In genomic region chr4:16524379-16524778, GRCh38 we compare ENCODE assay signal across 20 cellular contexts.
DNase-seq lines count a peak whose midpoint lies in the region; ATAC-seq and TF ChIP-seq lines count a peak whose summit lies in the region.
"Had no signal": no experiment of that assay in that cellular context is flagged by ENCODE, and none has a peak within 500 bp of the region (broad histone marks: within the 10 kb centered on the region; RNA-seq: fewer than 3 reads in every experiment).

No MANE protein-coding gene starts in this region.

- H3K9me3 ChIP-seq in IMR-90 (ENCODE audit: control insufficient read depth, insufficient read depth, low read length) (no peaks in the 10 kb centered on the region), endocrine pancreas (ENCODE audit: control insufficient read depth, low read length) (no peaks in the 10 kb centered on the region), MG63 (no peaks in the 10 kb centered on the region)
- H3K9me3 ChIP-seq: A549; BLaER1 treated with 17β-estradiol and CSF1 and Interleukin-3, amounts not matched to agents 10 nM and 100 nM; Caco-2 had no signal

- POLR2A ChIA-PET in IMR-90 (lab: Charles Lee; ENCODE audit: unreplicated experiment) = no interaction called here

- H2BK15ac ChIP-seq in IMR-90 (ENCODE audit: low read depth, low read length) = 0 out of 3 replicates have a peak overlapping the region, but pooled peaks have one; percentile 9

- H2AFZ ChIP-seq in GM23338 (no peak overlapping the region), IMR-90 (replicated peaks; ENCODE audit: low read length, poor library complexity) (no peak overlapping the region)

- no peak for TF ChIP-seq RAD21 in IMR-90 (IDR thresholded peaks at IDR 0.05; ENCODE audit: low read length)

- H3K27me3 Mint-ChIP-seq in GM23338 (ENCODE audit: insufficient read depth, low read depth, poor library complexity) (peaks cover 2% of the 10 kb centered on the region), brain (no peaks in the 10 kb centered on the region)
- H3K27me3 Mint-ChIP-seq: B cell; CD4-positive, alpha-beta T cell had no signal

- peaks cover 4% of the 10 kb centered on the region; the same call in 2 of the 3 replicates for H3K4me1 Mint-ChIP-seq in GM23338
- H3K4me1 Mint-ChIP-seq in brain = peaks cover 39% of the 10 kb centered on the region
- H3K4me1 Mint-ChIP-seq: B cell had no signal

- H2BK20ac ChIP-seq in IMR-90 (ENCODE audit: low read depth, low read length) = 0 out of 2 replicates have a peak overlapping the region, but pooled peaks have one; percentile 9

- in situ Hi-C loops in IMR-90 (cut with MboI; ENCODE audit: low sequenced_read_pairs) = no loop called here

- H3K14ac ChIP-seq in IMR-90 (replicated peaks; ENCODE audit: low read depth, low read length) = no peak overlapping the region

- no peak overlapping the region for H3K9ac ChIP-seq in IMR-90 (ENCODE audit: low read depth, low read length)
- no peak overlapping the region for H3K9ac ChIP-seq in endocrine pancreas (ENCODE audit: control insufficient read depth, insufficient read depth, low read length)
- H3K9ac ChIP-seq: BLaER1 treated with 17β-estradiol and CSF1 and Interleukin-3, amounts not matched to agents 10 nM and 100 nM had no signal

- no peak for TF ChIP-seq CTCF in GM23338 (conservative IDR thresholded peaks at IDR 0.05; ENCODE audit: low read depth in 2 of 2)
- no peak for TF ChIP-seq CTCF in IMR-90 (conservative IDR thresholded peaks at IDR 0.05; ENCODE audit: low read depth, low read length)
- TF ChIP-seq CTCF in brain (conservative IDR thresholded peaks at IDR 0.05) = no peak
- TF ChIP-seq CTCF in coronary artery (IDR thresholded peaks at IDR 0.05) = no peak

- ATAC-seq in GM23338 = peak; percentile 67
- no peak for ATAC-seq in IMR-90 (ENCODE audit: low read depth)
- ATAC-seq: A549; CD8-positive, alpha-beta T cell had no signal

- no peaks in the 10 kb centered on the region for H3K79me1 ChIP-seq in IMR-90 (ENCODE audit: low read depth in 1 of 2, low read length in 2 of 2)

- no peak overlapping the region for H3K27ac ChIP-seq in GM23338 (ENCODE audit: low read depth)
- H3K27ac ChIP-seq in IMR-90 (ENCODE audit: insufficient read depth, low read length) = no peak overlapping the region
- no peak overlapping the region for H3K27ac ChIP-seq in coronary artery
- H3K27ac ChIP-seq: 22Rv1; A549; BLaER1 treated with 17β-estradiol and CSF1 and Interleukin-3, amounts not matched to agents 10 nM and 100 nM; C4-2B had no signal

- H3K4ac ChIP-seq in IMR-90 (ENCODE audit: low read depth, low read length) = no peak overlapping the region

- H3K79me2 ChIP-seq in GM23338 (replicated peaks; ENCODE audit: insufficient read depth) = no peaks in the 10 kb centered on the region

- H3K4me3 ChIP-seq in GM23338 (no peak overlapping the region), IMR-90 (ENCODE audit: insufficient read depth, low read depth, low read length) (no peak overlapping the region), endocrine pancreas (ENCODE audit: control insufficient read depth, insufficient read depth, low read length) (peak overlapping the region; percentile 32), MG63 (no peak overlapping the region), coronary artery (no peak overlapping the region)
- H3K4me3 ChIP-seq: A549; BLaER1 treated with 17β-estradiol and CSF1 and Interleukin-3, amounts not matched to agents 10 nM and 100 nM had no signal

- H3K27ac Mint-ChIP-seq in GM23338 = no peak overlapping the region
- H3K27ac Mint-ChIP-seq in brain = peak overlapping the region in 4 of 5 experiments; percentile 2 to 95 (median 60)
- H3K27ac Mint-ChIP-seq: B cell; CD4-positive, alpha-beta T cell; CD8-positive, alpha-beta T cell had no signal

- no peaks in the 10 kb centered on the region; the same call in 2 of the 3 replicates for H3K36me3 Mint-ChIP-seq in GM23338 (ENCODE audit: low read depth)
- no peaks in the 10 kb centered on the region for H3K36me3 Mint-ChIP-seq in brain
- H3K36me3 Mint-ChIP-seq: CD8-positive, alpha-beta T cell had no signal

- no peak for TF ChIP-seq POLR2A in IMR-90 (IDR thresholded peaks at IDR 0.05; ENCODE audit: low read depth, low read length)

- H2AK5ac ChIP-seq in IMR-90 (ENCODE audit: low read depth, low read length) = no peak overlapping the region

- WGBS in IMR-90 (ENCODE audit: extremely low coverage in 2 of 2, insufficient read length in 1 of 2), 2 experiments = 100% methylated on average over 1 of the region's 5 CpGs; no CpG with 5 or more reads in 1 of the 2 experiments

- no peak overlapping the region; the same call in 1 of the 2 replicates for H2BK120ac ChIP-seq in IMR-90 (ENCODE audit: low read depth, low read length)

- H3K23ac ChIP-seq in IMR-90 (ENCODE audit: low read depth, low read length) = no peak overlapping the region

- no TSS peak for BruUV-seq in IMR-90 (replicated peaks; lab: Mats Ljungman, UMichigan)

- H4K8ac ChIP-seq in IMR-90 (ENCODE audit: low read depth in 2 of 2, low read length in 2 of 2) = peak overlapping the region in 1 of 2 experiments; percentile 5; a peak in 1 of 4 replicates

- intact Hi-C loops in IMR-90 (cut with micrococcal nuclease) = no loop called here

- no peak overlapping the region for H2BK5ac ChIP-seq in IMR-90 (ENCODE audit: low read depth, low read length, poor library complexity, severe bottlenecking)

- no peaks in the 10 kb centered on the region; the same call in 1 of the 2 replicates for H3K9me1 ChIP-seq in IMR-90 (ENCODE audit: insufficient read depth, low read length)

- H3K18ac ChIP-seq in IMR-90 (ENCODE audit: low read depth, low read length) = 0 out of 2 replicates have a peak overlapping the region, but pooled peaks have one; percentile 31

- no peak overlapping the region for H2AK9ac ChIP-seq in IMR-90 (replicated peaks; ENCODE audit: low read depth, low read length, poor library complexity)

- H3K9me3 Mint-ChIP-seq in GM23338 (no peaks in the 10 kb centered on the region; the same call in 2 of the 3 replicates), brain (no peaks in the 10 kb centered on the region)
- H3K9me3 Mint-ChIP-seq: CD4-positive, alpha-beta T cell; CD8-positive, alpha-beta T cell had no signal

- CTCF ChIA-PET in IMR-90 (lab: Yijun Ruan, JAX) = interaction anchor here (0.6 to 0.9 kb wide), 2 partner anchors 16 to 105 kb away, joined by 3 to 4 read pairs; no protein-coding TSS in a partner anchor

- H3K4me2 ChIP-seq in GM23338 = no peak overlapping the region
- H3K4me2 ChIP-seq in IMR-90 (ENCODE audit: low read depth, low read length) = no peak overlapping the region
- H3K4me2 ChIP-seq: A549; BLaER1 treated with 17β-estradiol and CSF1 and Interleukin-3, amounts not matched to agents 10 nM and 100 nM had no signal

- H3K4me1 ChIP-seq in GM23338 (ENCODE audit: insufficient read depth) (no peaks in the 10 kb centered on the region), IMR-90 (ENCODE audit: control insufficient read depth, insufficient read depth, low read length) (peaks cover 2% of the 10 kb centered on the region; the same call in 1 of the 2 replicates), endocrine pancreas (ENCODE audit: control insufficient read depth, insufficient read depth, low read length) (peaks cover 3% of the 10 kb centered on the region)
- H3K4me1 ChIP-seq: A549; BLaER1 treated with 17β-estradiol and CSF1 and Interleukin-3, amounts not matched to agents 10 nM and 100 nM; Caco-2 had no signal

- H3K56ac ChIP-seq in IMR-90 (ENCODE audit: extremely low read depth, insufficient read depth, low read length) = no peak overlapping the region

- H3K27me3 ChIP-seq in GM23338 (ENCODE audit: insufficient read depth) (no peaks in the 10 kb centered on the region), IMR-90 (ENCODE audit: control insufficient read depth, insufficient read depth, low read length) (no peaks in the 10 kb centered on the region), endocrine pancreas (ENCODE audit: control insufficient read depth, insufficient read depth, low read length) (no peaks in the 10 kb centered on the region), MG63 (no peaks in the 10 kb centered on the region)
- H3K27me3 ChIP-seq: BLaER1 treated with 17β-estradiol and CSF1 and Interleukin-3, amounts not matched to agents 10 nM and 100 nM had no signal

- no peak overlapping the region for H3K4me3 Mint-ChIP-seq in GM23338
- no peak overlapping the region for H3K4me3 Mint-ChIP-seq in brain
- H3K4me3 Mint-ChIP-seq: B cell; CD4-positive, alpha-beta T cell; CD8-positive, alpha-beta T cell had no signal

- DNase-seq in GM23338 (ENCODE audit: low spot score) = no peak
- no peak for DNase-seq in IMR-90
- DNase-seq in MG63 = no peak
- no peak for DNase-seq in coronary artery (ENCODE audit: low spot score)
- no peak for DNase-seq in NCI-H510A treated with DMSO at 0.1 percent for 48 hours (lab: John Stamatoyannopoulos, UW)
- DNase-seq in HK-2 (ENCODE audit: unreplicated experiment) = no peak
- DNase-seq: AML-193; Caco-2; Calu3; CD4-positive, alpha-beta T cell; CD8-positive, alpha-beta T cell; DMS79 treated with DMSO at 0.1 percent for 48 hours; GF-D8 had no signal

- peak overlapping the region; percentile 21; the same call in 1 of the 2 replicates for H4K5ac ChIP-seq in IMR-90 (ENCODE audit: low read depth, low read length)

- H4K91ac ChIP-seq in IMR-90 (ENCODE audit: insufficient read depth, low read depth, low read length) = no peak overlapping the region

- H3K36me3 ChIP-seq in GM23338 (ENCODE audit: insufficient read depth) = no peaks in the 10 kb centered on the region
- no peaks in the 10 kb centered on the region for H3K36me3 ChIP-seq in IMR-90 (ENCODE audit: control insufficient read depth, insufficient read depth, low read length)
- no peaks in the 10 kb centered on the region for H3K36me3 ChIP-seq in endocrine pancreas (ENCODE audit: control insufficient read depth, insufficient read depth, low read length)
- no peaks in the 10 kb centered on the region for H3K36me3 ChIP-seq in MG63
- H3K36me3 ChIP-seq: BLaER1 treated with 17β-estradiol and CSF1 and Interleukin-3, amounts not matched to agents 10 nM and 100 nM had no signal

- H4K20me1 ChIP-seq in GM23338 (replicated peaks; ENCODE audit: insufficient read depth) = no peaks in the 10 kb centered on the region; the same call in 1 of the 2 replicates
- no peaks in the 10 kb centered on the region for H4K20me1 ChIP-seq in IMR-90 (ENCODE audit: insufficient read depth, low read length)
- H4K20me1 ChIP-seq: BLaER1 treated with 17β-estradiol and CSF1 and Interleukin-3, amounts not matched to agents 10 nM and 100 nM had no signal

- no peaks in the 10 kb centered on the region for H3F3A ChIP-seq in GM23338 (replicated peaks; ENCODE audit: low read depth)

- peaks cover 3% of the 10 kb centered on the region; the same call in 1 of the 2 replicates for H3K9me2 ChIP-seq in GM23338 (ENCODE audit: insufficient read depth)

- dilution Hi-C loops in IMR-90 (cut with HindIII; ENCODE audit: low sequenced_read_pairs, unreplicated experiment) = no loop called here

TF ChIP-seq in GM23338, 12 proteins besides CTCF, POLR2A, EP300 and RAD21 (continues in another document):
- TF ChIP-seq STAT1 (IDR thresholded peaks at IDR 0.05; ENCODE audit: unreplicated experiment) = no peak
- no peak for TF ChIP-seq EZH2 (IDR thresholded peaks at IDR 0.05; ENCODE audit: low read depth, unreplicated experiment)

TF ChIP-seq in IMR-90, 13 proteins besides CTCF, POLR2A, EP300 and RAD21 (continues in another document):
- TF ChIP-seq MAFK (IDR thresholded peaks at IDR 0.05; ENCODE audit: low read depth, low read length) (no peak), MAZ (IDR thresholded peaks at IDR 0.05; ENCODE audit: borderline replicate concordance, low read depth, low read length) (no peak), CEBPB (IDR thresholded peaks at IDR 0.05; ENCODE audit: low read depth, low read length) (no peak)
